Comparison of ENCODE assay signal across 8 cellular contexts in genomic region chr18:76821875-76822509, GRCh38. TPM values are rescaled to one million over a fixed set of nuclear protein-coding genes. Genes with fewer than 3 reads are reported as not detected.
DNase-seq lines count a peak whose midpoint lies in the region; ATAC-seq and TF ChIP-seq lines count a peak whose summit lies in the region.

No MANE protein-coding gene starts in this region.

- DNase-seq in AG08396 (ENCODE audit: low spot score) (peak; percentile 94), NOMO-1 treated with DMSO at 0.1 percent for 48 hours (lab: John Stamatoyannopoulos, UW; ENCODE audit: unreplicated experiment) (peak; percentile 61), esophagus muscularis mucosa (ENCODE audit: extremely low spot score) (no peak), naive B cell (peak; percentile 77)
- peak; percentile 71 to 79 for DNase-seq in activated T-cell treated with anti-CD3 and anti-CD28 coated beads, Interleukin-2, amount 50 U/mL, for 48 hours
- peak; percentile 47 to 76 (median 60) for DNase-seq in stimulated activated naive CD4-positive, alpha-beta T cell (lab: John Stamatoyannopoulos, UW)

- H3K9me3 Mint-ChIP-seq in naive B cell, result peaks cover 0 to 2% (median 0%) of the 10 kb centered on the region in 7 donors

- peaks cover 23 to 57% (median 55%) of the 10 kb centered on the region in 3 donors for H3K4me1 Mint-ChIP-seq in naive B cell

- H3K4me3 Mint-ChIP-seq in naive B cell, result peak overlapping the region; percentile 89 to 98 (median 94)

- no peak for TF ChIP-seq CTCF in esophagus muscularis mucosa (IDR thresholded peaks at IDR 0.05)

- peak overlapping the region; percentile 86 to 95 (median 89) for H3K4me3 ChIP-seq in esophagus muscularis mucosa

- no peaks in the 10 kb centered on the region for H3K27me3 ChIP-seq in esophagus muscularis mucosa

- peak overlapping the region; percentile 93 to 97 (median 96) for H3K27ac ChIP-seq in esophagus muscularis mucosa (replicated peaks in 1 of 4)

- H3K36me3 ChIP-seq in esophagus muscularis mucosa, result peaks cover 0 to 4% (median 0%) of the 10 kb centered on the region in 4 donors

- no peaks in the 10 kb centered on the region for H3K9me3 ChIP-seq in esophagus muscularis mucosa

- intact Hi-C loops in esophagus muscularis mucosa (cut with DNase I), result no loop called here

- TF ChIP-seq EP300 in esophagus muscularis mucosa (IDR thresholded peaks at IDR 0.05), result no peak

- TF ChIP-seq POLR2A in esophagus muscularis mucosa (IDR thresholded peaks at IDR 0.05; ENCODE audit: low read depth), result peak; percentile 52

- H3K36me3 Mint-ChIP-seq in naive B cell, result no peaks in the 10 kb centered on the region

- peak; percentile 31 for ATAC-seq in GM18861 (IDR thresholded peaks at IDR 0.05; ENCODE audit: unreplicated experiment)
- peak; percentile 43 for ATAC-seq in HG03066 (IDR thresholded peaks at IDR 0.05; ENCODE audit: low read depth, unreplicated experiment)
- ATAC-seq in naive B cell (ENCODE audit: low read depth in 2 of 2), result peak; percentile 64 to 67

- H3K27me3 Mint-ChIP-seq in naive B cell, result no peaks in the 10 kb centered on the region

- 1% methylated on average over 26 of the region's 89 CpGs for WGBS in esophagus muscularis mucosa

- peaks cover 13 to 49% (median 44%) of the 10 kb centered on the region in 4 donors for H3K4me1 ChIP-seq in esophagus muscularis mucosa

- peak overlapping the region; percentile 89 to 96 (median 94) for H3K27ac Mint-ChIP-seq in naive B cell

RNA-seq across cellular contexts. Expression of gene ZNF236, which starts 0.4 kb away (rescaled TPM):
- 10 to 100 TPM; 10.1 to 15.8 (median 14.8) TPM for total RNA-seq in esophagus muscularis mucosa
- 10 to 100 TPM in 1 of 6 donors, 1 to 10 TPM in 5; 6.1 to 14.8 (median 7.7) TPM for polyA plus RNA-seq in naive B cell (ENCODE audit: low read depth in 6 of 6)
